In the genomic region with DNA sequence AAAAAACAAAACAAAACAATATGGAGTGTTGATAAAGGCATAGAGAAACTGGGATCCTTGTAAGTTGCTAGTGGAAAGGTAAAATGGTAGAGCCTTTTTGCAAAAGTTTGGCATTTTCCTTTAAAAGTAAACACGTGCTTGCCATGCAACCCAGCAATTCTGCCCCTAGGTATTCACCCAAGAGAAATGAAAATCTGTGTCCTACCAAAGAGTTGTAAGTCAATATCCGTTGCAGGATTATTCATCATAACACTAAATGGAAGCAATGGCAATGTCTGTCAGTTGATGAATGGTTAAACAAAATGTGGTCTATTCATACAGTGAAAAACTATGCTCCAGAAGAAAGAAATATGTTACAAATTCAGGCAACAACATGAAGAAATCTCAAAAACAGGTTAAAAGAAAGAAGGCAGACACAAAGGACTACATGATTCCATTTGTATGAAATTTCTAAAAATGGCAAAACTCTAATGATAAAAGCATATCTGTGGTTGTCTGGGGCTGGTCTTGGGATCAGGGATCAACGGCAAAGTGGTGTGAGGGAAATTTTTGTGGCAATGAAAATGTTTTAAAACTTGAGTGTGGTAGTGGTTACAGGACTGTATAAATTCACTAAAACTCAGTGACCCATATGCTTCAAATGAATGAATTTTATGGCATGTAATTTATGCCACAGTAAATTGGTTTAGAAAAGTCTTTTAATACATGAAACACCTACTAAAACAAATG, we compare ENCODE assay signal across 31 cellular contexts.
DNase-seq lines count a peak whose midpoint lies in the region; ATAC-seq, FAIRE-seq and TF ChIP-seq lines count a peak whose summit lies in the region.
"Had no signal": no experiment of that assay in that cellular context is flagged by ENCODE, and none has a peak within 500 bp of the region (broad histone marks: within the 10 kb centered on the region; RNA-seq: fewer than 3 reads in every experiment).

No MANE protein-coding gene starts in this region.

- FAIRE-seq in frontal cortex (lab: Jason Lieb, UNC) = no peak
- FAIRE-seq: A549 had no signal

- H3K9me3 ChIP-seq in SJCRH30 (replicated peaks) = no peaks in the 10 kb centered on the region
- H3K9me3 ChIP-seq in colonic mucosa = no peaks in the 10 kb centered on the region
- no peaks in the 10 kb centered on the region for H3K9me3 ChIP-seq in heart left ventricle
- H3K9me3 ChIP-seq: spleen, tibial nerve had no signal

- no peak for TF ChIP-seq CTCF in colonic mucosa (IDR thresholded peaks at IDR 0.05)
- TF ChIP-seq CTCF in heart left ventricle (IDR thresholded peaks at IDR 0.05) = no peak

- no peaks in the 10 kb centered on the region for H3K36me3 ChIP-seq in SJCRH30
- no peaks in the 10 kb centered on the region for H3K36me3 ChIP-seq in colonic mucosa
- no peaks in the 10 kb centered on the region for H3K36me3 ChIP-seq in heart left ventricle
- H3K36me3 ChIP-seq: spleen, tibial nerve had no signal

- DNase-seq in Daoy (ENCODE audit: low read depth) (peak; percentile 35), SJCRH30 (peak in 1 of 2 experiments; percentile 41), colonic mucosa (peak; percentile 6), myocyte (ENCODE audit: low read depth) (peak; percentile 69), frontal cortex (ENCODE audit: low spot score in 2 of 2) (no peak), NCI-H82 treated with DMSO at 0.1 percent for 48 hours (lab: John Stamatoyannopoulos, UW; ENCODE audit: unreplicated experiment) (no peak), iPS-NIHi7 (ENCODE audit: extremely low spot score) (no peak), heart left ventricle (no peak)
- DNase-seq: activated CD4-positive, alpha-beta T cell treated with anti-CD3 and anti-CD28 coated beads for 36 hours; activated naive CD4-positive, alpha-beta T cell treated with Interleukin-2 at 50 U/mL for 16 hours; activated T-cell treated with anti-CD3 and anti-CD28 coated beads, Interleukin-2, amount 50 U/mL, for 48 hours; CD8-positive, alpha-beta T cell; DMS153; effector memory CD8-positive, alpha-beta T cell; foreskin keratinocyte; hypothalamus; KG1; left ventricle myocardium superior; midbrain; natural killer cell; NCI-H1417; NCI-H2081; NCI-H345; NCI-H774; retina; spleen; stimulated activated CD4-positive, alpha-beta T cell treated with anti-CD3 and anti-CD28 coated beads, Interleukin-2, amount 100 ng/mL, for 48 hours had no signal

- no peak overlapping the region for H3K4me3 ChIP-seq in SJCRH30
- H3K4me3 ChIP-seq in colonic mucosa = no peak overlapping the region
- no peak overlapping the region for H3K4me3 ChIP-seq in heart left ventricle
- H3K4me3 ChIP-seq: A549, spleen, tibial nerve had no signal

- intact Hi-C loops in colonic mucosa (cut with DNase I) (no loop called here), heart left ventricle (cut with DNase I) (no loop called here)

- no peaks in the 10 kb centered on the region for H3K27me3 ChIP-seq in SJCRH30
- H3K27me3 ChIP-seq in colonic mucosa = no peaks in the 10 kb centered on the region
- peaks cover 0 to 3% (median 0%) of the 10 kb centered on the region in 9 donors for H3K27me3 ChIP-seq in heart left ventricle
- H3K27me3 ChIP-seq: foreskin keratinocyte, spleen, tibial nerve had no signal

- H3K4me1 ChIP-seq in SJCRH30 (peaks cover 31% of the 10 kb centered on the region), colonic mucosa (no peaks in the 10 kb centered on the region), heart left ventricle (peaks cover 0 to 17% (median 0%) of the 10 kb centered on the region in 12 donors)
- H3K4me1 ChIP-seq: A549 had no signal

- no peak for TF ChIP-seq POLR2A in heart left ventricle (IDR thresholded peaks at IDR 0.05)

- ATAC-seq in heart left ventricle = no peak
- ATAC-seq: A549; activated CD4-positive, alpha-beta T cell treated with anti-CD3 and anti-CD28 coated beads for 36 hours; CD8-positive, alpha-beta T cell; effector memory CD8-positive, alpha-beta T cell; esophagus mucosa; foreskin keratinocyte; HCT116; left ventricle myocardium superior; natural killer cell had no signal

- H3K9ac ChIP-seq in colonic mucosa (ENCODE audit: low read depth in 2 of 2, low read length in 2 of 2) = no peak overlapping the region

- H3K27ac ChIP-seq in SJCRH30 = peak overlapping the region; percentile 30
- no peak overlapping the region for H3K27ac ChIP-seq in colonic mucosa
- no peak overlapping the region for H3K27ac ChIP-seq in heart left ventricle
- H3K27ac ChIP-seq: A549, foreskin keratinocyte, spleen, tibial nerve had no signal

- 88 to 96% (median 91%) methylated on average over 3 of the region's 3 CpGs for WGBS in heart left ventricle, 4 donors

Comparison
In these comparisons a context has a peak if more than half of its experiments do, and no peak if none do; other contexts are left out.
1. DNase-seq: peak in Daoy (single experiment), colonic mucosa (single experiment) and myocyte (single experiment); none in frontal cortex (0 of 2), NCI-H82 treated with DMSO at 0.1 percent for 48 hours (single experiment), iPS-NIHi7 (single experiment) and heart left ventricle (0 of 5).